8 cellular contexts compared by ENCODE assay signal in the genomic region with DNA sequence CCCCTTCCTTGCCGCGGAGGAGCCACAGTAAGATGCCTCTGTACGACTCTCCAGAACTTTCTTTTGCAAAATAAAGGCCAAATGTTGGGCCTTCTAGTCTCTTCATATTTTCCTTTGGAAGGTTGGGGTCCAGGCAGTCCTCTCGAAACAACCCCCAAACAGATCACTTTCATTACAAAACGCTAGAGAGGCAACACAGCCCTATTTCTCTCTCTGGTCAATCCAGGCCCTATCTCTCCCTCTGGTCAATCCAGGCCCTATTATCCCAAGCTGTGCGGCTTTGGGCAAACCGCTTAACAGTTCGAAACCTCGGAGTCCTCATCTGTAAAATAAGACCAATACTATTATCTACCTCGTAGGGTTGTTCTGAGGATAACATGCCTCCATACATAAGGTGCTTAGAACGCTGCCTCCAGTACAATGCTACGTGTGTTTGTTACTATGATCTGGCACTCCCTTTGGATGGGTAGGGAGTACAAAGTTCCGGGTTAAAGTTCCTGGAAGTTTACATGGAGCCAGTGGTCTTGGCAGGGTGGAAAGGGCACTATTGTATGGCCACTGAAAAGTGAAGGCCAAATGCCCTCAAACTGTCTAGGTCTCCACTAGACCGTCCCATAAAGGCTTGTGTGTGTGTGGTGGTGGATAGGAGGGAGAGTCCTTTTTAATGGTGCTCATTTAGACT.
DNase-seq lines count a peak whose midpoint lies in the region; TF ChIP-seq lines count a peak whose summit lies in the region.
"Had no signal": no experiment of that assay in that cellular context is flagged by ENCODE, and none has a peak within 500 bp of the region (broad histone marks: within the 10 kb centered on the region; RNA-seq: fewer than 3 reads in every experiment).

No MANE protein-coding gene starts in this region.

- peaks cover 34% of the 10 kb centered on the region; the same call in 1 of the 2 replicates for H3K27me3 ChIP-seq in H7 (ENCODE audit: control insufficient read depth, insufficient read depth, low read length)
- peaks cover 76% of the 10 kb centered on the region for H3K27me3 ChIP-seq in WERI-Rb-1 (ENCODE audit: insufficient read depth, low read depth, severe bottlenecking)
- peaks cover 23% of the 10 kb centered on the region for H3K27me3 ChIP-seq in iPS-15b (ENCODE audit: control insufficient read depth, insufficient read depth, low read length)
- H3K27me3 ChIP-seq in spleen (replicated peaks in 1 of 7): peaks cover 0 to 83% (median 20%) of the 10 kb centered on the region in 7 donors

- H3K9ac ChIP-seq in iPS-15b (ENCODE audit: low read depth, low read length): no peak overlapping the region

- H3K9me3 ChIP-seq in WERI-Rb-1 (ENCODE audit: severe bottlenecking) (peaks cover 17% of the 10 kb centered on the region), iPS-15b (ENCODE audit: control insufficient read depth, insufficient read depth, low read length) (no peaks in the 10 kb centered on the region), spleen (peaks cover 0 to 8% (median 0%) of the 10 kb centered on the region in 8 donors)
- H3K9me3 ChIP-seq: mucosa of descending colon had no signal

- TF ChIP-seq CTCF in WERI-Rb-1 (IDR thresholded peaks at IDR 0.05; ENCODE audit: low read depth, low read length) (no peak), spleen (IDR thresholded peaks at IDR 0.05 in 8 of 11, conservative IDR thresholded peaks at IDR 0.05 in 3 of 11) (no peak)

- TF ChIP-seq POLR2A in spleen (IDR thresholded peaks at IDR 0.05): no peak

- H3K27ac ChIP-seq in WERI-Rb-1 (peak overlapping the region; percentile 96), spleen (peak overlapping the region; percentile 84 to 99 (median 98))

- intact Hi-C loops in spleen (cut with DNase I; ENCODE audit: low total_unique reads): no loop called here

- H3K4me3 ChIP-seq in H7 (ENCODE audit: insufficient read depth, low read depth, low read length) (peak overlapping the region; percentile 66), WERI-Rb-1 (ENCODE audit: low read depth, low read length) (peak overlapping the region; percentile 42), iPS-15b (ENCODE audit: low read depth, low read length) (peak overlapping the region; percentile 70), spleen (peak overlapping the region in 5 of 8 donors; percentile 43 to 74 (median 45))
- H3K4me3 ChIP-seq: mucosa of descending colon had no signal

- H3K36me3 ChIP-seq in H7 (replicated peaks; ENCODE audit: control insufficient read depth, insufficient read depth, low read length) (no peaks in the 10 kb centered on the region), WERI-Rb-1 (no peaks in the 10 kb centered on the region; the same call in 1 of the 2 replicates), iPS-15b (ENCODE audit: control insufficient read depth, insufficient read depth, low read length) (no peaks in the 10 kb centered on the region), spleen (no peaks in the 10 kb centered on the region)

- H3K4me1 ChIP-seq in iPS-15b (ENCODE audit: control insufficient read depth, insufficient read depth, low read length) (peaks cover 23% of the 10 kb centered on the region), spleen (peaks cover 15 to 82% (median 59%) of the 10 kb centered on the region in 6 donors)

- DNase-seq in H7: no peak
- peak; percentile 18 for DNase-seq in WERI-Rb-1
- no peak for DNase-seq in spleen
- DNase-seq in NCI-H510A treated with DMSO at 0.1 percent for 48 hours (lab: John Stamatoyannopoulos, UW): no peak
- DNase-seq in NCI-H2081 treated with DMSO at 0.1 percent for 48 hours (lab: John Stamatoyannopoulos, UW): no peak
- no peak for DNase-seq in NCI-H187 (lab: John Stamatoyannopoulos, UW)

- WGBS in spleen, 5 donors: 45 to 70% (median 64%) methylated on average over 13 to 14 of the region's 14 CpGs
